ENCODE assay signal across 33 cellular contexts in genomic region chr5:180040287-180041214, GRCh38. TPM values are rescaled to one million over a fixed set of nuclear protein-coding genes. Genes with fewer than 3 reads are reported as not detected.
DNase-seq lines count a peak whose midpoint lies in the region; ATAC-seq, FAIRE-seq and TF ChIP-seq lines count a peak whose summit lies in the region.
"Had no signal": no experiment of that assay in that cellular context is flagged by ENCODE, and none has a peak within 500 bp of the region (broad histone marks: within the 10 kb centered on the region; RNA-seq: fewer than 3 reads in every experiment).

No MANE protein-coding gene starts in this region.

- FAIRE-seq in HepG2 (lab: Jason Lieb, UNC): no peak

- TF ChIP-seq CTCF in MCF 10A (IDR thresholded peaks at IDR 0.05; ENCODE audit: unreplicated experiment) (no peak), mammary epithelial cell (conservative IDR thresholded peaks at IDR 0.05 in 1 of 2, IDR thresholded peaks at IDR 0.05 in 1 of 2; ENCODE audit: extremely low read depth in 1 of 2, insufficient read depth in 1 of 2, low read depth in 1 of 2, low read length in 2 of 2) (no peak), brain (conservative IDR thresholded peaks at IDR 0.05) (no peak), HepG2 (CRISPR knock-in tag; IDR thresholded peaks at IDR 0.05) (no peak)

- intact Hi-C loops in MCF 10A (cut with micrococcal nuclease): no loop called here
- intact Hi-C loops in mammary epithelial cell (cut with micrococcal nuclease): no loop called here
- intact Hi-C loops in HepG2 (cut with micrococcal nuclease; ENCODE audit: unreplicated experiment): no loop called here

- no peak for TF ChIP-seq RAD21 in HepG2 (CRISPR knock-in tag; IDR thresholded peaks at IDR 0.05)

- DNase-seq in MCF 10A (ENCODE audit: unreplicated experiment): peak; percentile 25
- no peak for DNase-seq in mammary epithelial cell
- no peak for DNase-seq in HepG2 (ENCODE audit: low spot score)
- DNase-seq: activated CD4-positive, alpha-beta memory T cell treated with anti-CD3 and anti-CD28 coated beads for 36 hours; activated CD4-positive, CD25-positive, alpha-beta regulatory T cell treated with anti-CD3 and anti-CD28 coated beads, Interleukin-2, amount 50 U/mL, for 72 hours; activated CD8-positive, alpha-beta memory T cell treated with anti-CD3 and anti-CD28 coated beads, Interleukin-2, amount 50 U/mL, for 4 hours; activated naive CD4-positive, alpha-beta T cell; adrenal gland; Caco-2; DMS79; effector memory CD8-positive, alpha-beta T cell; GDM1; HCEC 1CT; head of caudate nucleus; KBM-7; lower lobe of right lung; MM.1S; natural killer cell; NCI-H1417; NCI-H345; NCI-H69; SHP77 treated with DMSO at 0.1 percent for 48 hours had no signal

- ATAC-seq in HepG2 (no peak), HG03196 (IDR thresholded peaks at IDR 0.05; ENCODE audit: unreplicated experiment) (no peak), HG02938 (IDR thresholded peaks at IDR 0.05; ENCODE audit: unreplicated experiment) (no peak), HG03571 (IDR thresholded peaks at IDR 0.05; ENCODE audit: unreplicated experiment) (no peak), HG03442 (IDR thresholded peaks at IDR 0.05; ENCODE audit: unreplicated experiment) (no peak)
- ATAC-seq: effector memory CD8-positive, alpha-beta T cell; lower lobe of right lung; natural killer cell; stimulated activated effector memory CD8-positive, alpha-beta T cell treated with anti-CD3 and anti-CD28 coated beads, Interleukin-12 subunit alpha, Interleukin-12 subunit beta, amount 100 ng/mL, for 72 hours had no signal

- peaks cover 19% of the 10 kb centered on the region for H3K36me3 Mint-ChIP-seq in MCF 10A (ENCODE audit: insufficient read depth, unreplicated experiment)
- H3K36me3 Mint-ChIP-seq in brain: peaks cover 95% of the 10 kb centered on the region

- H3K79me2 ChIP-seq in mammary epithelial cell (ENCODE audit: insufficient read depth, low read length): peaks cover 4% of the 10 kb centered on the region
- H3K79me2 ChIP-seq in HepG2 (ENCODE audit: insufficient read depth, low read length): no peaks in the 10 kb centered on the region

- BruUV-seq in MCF 10A (replicated peaks; lab: Mats Ljungman, UMichigan): no TSS peak
- no TSS peak for BruUV-seq in mammary epithelial cell (replicated peaks; lab: Mats Ljungman, UMichigan)
- BruUV-seq in HepG2 (replicated peaks; lab: Mats Ljungman, UMichigan): no TSS peak

- 94% methylated on average over 11 of the region's 11 CpGs for WGBS in mammary epithelial cell (ENCODE audit: low coverage, missing lambda C conversion rate)
- WGBS in HepG2 (ENCODE audit: low lambda C conversion rate): 95% methylated on average over 11 of the region's 11 CpGs

- dilution Hi-C loops in mammary epithelial cell (cut with HindIII; ENCODE audit: low sequenced_read_pairs): no loop called here

- no peak overlapping the region for H2AFZ ChIP-seq in mammary epithelial cell (ENCODE audit: low read depth, low read length)
- no peak overlapping the region for H2AFZ ChIP-seq in HepG2 (ENCODE audit: low read length)

- H3K9me3 Mint-ChIP-seq in MCF 10A (ENCODE audit: unreplicated experiment): peaks cover 15% of the 10 kb centered on the region
- H3K9me3 Mint-ChIP-seq in brain: peaks cover 27 to 88% (median 62%) of the 10 kb centered on the region in 5 experiments

- TF ChIP-seq EP300 in HepG2 (IDR thresholded peaks at IDR 0.05; ENCODE audit: low read depth in 2 of 2, low read length in 2 of 2) (no peak), HepG2 (CRISPR knock-in tag; IDR thresholded peaks at IDR 0.05; ENCODE audit: borderline replicate concordance) (no peak)

- H3K27me3 Mint-ChIP-seq in MCF 10A (ENCODE audit: insufficient read depth, unreplicated experiment) (no peaks in the 10 kb centered on the region), brain (peaks cover 4% of the 10 kb centered on the region)
- H3K27me3 Mint-ChIP-seq: activated CD4-positive, alpha-beta memory T cell treated with anti-CD3 and anti-CD28 coated beads for 36 hours; effector memory CD8-positive, alpha-beta T cell; type B pancreatic cell had no signal

- H3K27me3 ChIP-seq in mammary epithelial cell (ENCODE audit: insufficient read depth, low read length) (no peaks in the 10 kb centered on the region), HepG2 (ENCODE audit: control insufficient read depth in 1 of 2, insufficient read depth in 2 of 2, low read length in 2 of 2) (no peaks in the 10 kb centered on the region)
- H3K27me3 ChIP-seq: adrenal gland, cardiac muscle cell, Peyer's patch had no signal

- H4K20me1 ChIP-seq in mammary epithelial cell (ENCODE audit: insufficient read depth, low read length) (no peaks in the 10 kb centered on the region), HepG2 (ENCODE audit: insufficient read depth, low read length) (no peaks in the 10 kb centered on the region)

- no peak overlapping the region for H3K27ac ChIP-seq in mammary epithelial cell (ENCODE audit: insufficient read depth, low read depth, low read length)
- no peak overlapping the region for H3K27ac ChIP-seq in HepG2 (ENCODE audit: extremely low read length, insufficient read depth, low read length)
- H3K27ac ChIP-seq: adrenal gland, cardiac muscle cell, coronary artery, lower lobe of right lung, Peyer's patch had no signal

- H3K4me1 ChIP-seq in mammary epithelial cell (ENCODE audit: insufficient read depth, low read length) (no peaks in the 10 kb centered on the region), HepG2 (ENCODE audit: insufficient read depth, low read length) (no peaks in the 10 kb centered on the region)
- H3K4me1 ChIP-seq: adrenal gland, Caco-2, lower lobe of right lung, Peyer's patch had no signal

- H3K27ac Mint-ChIP-seq in MCF 10A (ENCODE audit: low read depth, unreplicated experiment) (no peak overlapping the region), brain (peak overlapping the region in 4 of 5 experiments; percentile 54 to 92 (median 65))
- H3K27ac Mint-ChIP-seq: activated CD4-positive, alpha-beta memory T cell treated with anti-CD3 and anti-CD28 coated beads for 36 hours; effector memory CD8-positive, alpha-beta T cell; natural killer cell; type B pancreatic cell had no signal

- in situ Hi-C loops in mammary epithelial cell (cut with MboI; ENCODE audit: low sequenced_read_pairs in 2 of 2) (no loop called here), HepG2 (cut with HindIII; ENCODE audit: extremely low pct_ligation_motif_present, low pct_unique_long_range_greater_than_20kb) (no loop called here)

- H3K4me3 ChIP-seq in mammary epithelial cell (replicated peaks in 1 of 3; ENCODE audit: insufficient read depth in 1 of 3, low read depth in 2 of 3, low read length in 3 of 3) (no peak overlapping the region), HepG2 (replicated peaks in 1 of 3; ENCODE audit: insufficient read depth in 1 of 3, low read depth in 2 of 3, low read length in 3 of 3) (no peak overlapping the region)
- H3K4me3 ChIP-seq: adrenal gland, cardiac muscle cell, coronary artery, lower lobe of right lung, Peyer's patch had no signal

- H3K9me3 ChIP-seq in mammary epithelial cell (replicated peaks; ENCODE audit: insufficient read depth, low read length): no peaks in the 10 kb centered on the region
- H3K9me3 ChIP-seq in HepG2 (ENCODE audit: low read length): peaks cover 7% of the 10 kb centered on the region; the same call in 1 of the 2 replicates
- H3K9me3 ChIP-seq: Peyer's patch had no signal

- H3K9ac ChIP-seq in mammary epithelial cell (ENCODE audit: insufficient read depth, low read length) (no peak overlapping the region), HepG2 (ENCODE audit: insufficient read depth, low read depth, low read length) (no peak overlapping the region)

- H3K4me1 Mint-ChIP-seq in MCF 10A (ENCODE audit: insufficient read depth, unreplicated experiment) (peaks cover 8% of the 10 kb centered on the region), brain (peaks cover 27% of the 10 kb centered on the region)

- H3K4me3 Mint-ChIP-seq in MCF 10A (ENCODE audit: unreplicated experiment) (no peak overlapping the region), brain (no peak overlapping the region)
- H3K4me3 Mint-ChIP-seq: activated CD4-positive, alpha-beta memory T cell treated with anti-CD3 and anti-CD28 coated beads for 36 hours; CD14-positive monocyte; effector memory CD8-positive, alpha-beta T cell; natural killer cell; stimulated activated effector memory CD8-positive, alpha-beta T cell treated with anti-CD3 and anti-CD28 coated beads, Interleukin-12 subunit alpha, Interleukin-12 subunit beta, amount 100 ng/mL, for 72 hours; type B pancreatic cell had no signal

- POLR2A ChIA-PET in MCF 10A (lab: Yijun Ruan, JAX) (no interaction called here), HepG2 (lab: Yijun Ruan, JAX) (no interaction called here)

- no peaks in the 10 kb centered on the region for H3K36me3 ChIP-seq in mammary epithelial cell (ENCODE audit: insufficient read depth, low read length)
- H3K36me3 ChIP-seq in HepG2 (replicated peaks in 1 of 2; ENCODE audit: control insufficient read depth in 1 of 2, insufficient read depth in 2 of 2, low read length in 2 of 2): peaks cover 2 to 16% of the 10 kb centered on the region in 2 experiments
- H3K36me3 ChIP-seq: adrenal gland had no signal

- TF ChIP-seq POLR2A in HepG2 (IDR thresholded peaks at IDR 0.05; ENCODE audit: insufficient read depth in 1 of 2, low read depth in 2 of 2, low read length in 2 of 2): no peak

- CTCF ChIA-PET in MCF 10A (lab: Yijun Ruan, JAX) (no interaction called here), mammary epithelial cell (lab: Charles Lee; ENCODE audit: low non-redundant PET) (no interaction called here), HepG2 (lab: Yijun Ruan, JAX; ENCODE audit: low intra/inter-chr PET ratio, low total read pairs) (no interaction called here)

- H3K4me2 ChIP-seq in mammary epithelial cell (ENCODE audit: insufficient read depth, low read depth, low read length) (no peak overlapping the region), HepG2 (ENCODE audit: low read depth, low read length) (no peak overlapping the region)

RNA-seq across cellular contexts. Expression of gene RNF130, which starts 31.0 kb away (rescaled TPM):
- total RNA-seq in MCF 10A (2022) (31.8 and 34.0 TPM in 2 replicates), mammary epithelial cell (10 to 100 TPM; 13.3 to 18.4 TPM), HepG2 (2016; rRNA removed; fragmentation: Illumina TruSeq; extraction: Trizol) (21.3 and 28.2 TPM in 2 replicates)
- polyA plus RNA-seq in mammary epithelial cell (14.8 TPM), brain (ENCODE audit: insufficient read depth, low read depth, low replicate concordance) (96.7 TPM), HepG2 (2011; rRNA removed) (25.9 and 28.3 TPM in 2 replicates)
- 15.6 TPM for polyA minus RNA-seq in mammary epithelial cell
- total RNA-seq in HepG2 (2016; cell fraction: cytosol; rRNA removed; fragmentation: Illumina TruSeq; extraction: Trizol; ENCODE audit: low read depth): 51.1 and 56.5 TPM in 2 replicates
- 20.7 and 27.0 TPM in 2 replicates for total RNA-seq in HepG2 (2016; cell fraction: insoluble cytoplasmic fraction; rRNA removed; fragmentation: Illumina TruSeq; extraction: Trizol)
- 71.6 and 78.1 TPM in 2 replicates for total RNA-seq in HepG2 (2016; cell fraction: membrane; rRNA removed; fragmentation: Illumina TruSeq; extraction: Trizol)
- 19.2 and 22.9 TPM in 2 replicates for total RNA-seq in HepG2 (2016; cell fraction: nucleus; rRNA removed; fragmentation: Illumina TruSeq; extraction: Trizol)
- polyA plus RNA-seq in HepG2 (2011; cell fraction: cytosol; rRNA removed): 21.0 and 26.9 TPM in 2 replicates
- 10.8 and 12.4 TPM in 2 replicates for polyA plus RNA-seq in HepG2 (2011; cell fraction: nucleus; rRNA removed)
- 21.3 and 23.0 TPM in 2 replicates for polyA plus RNA-seq in HepG2 (2012)
- 78.2 and 88.6 TPM in 2 replicates for polyA plus RNA-seq in HepG2 (2016; cell fraction: cytosol; fragmentation: Illumina TruSeq; extraction: Trizol; ENCODE audit: low read depth)
- polyA plus RNA-seq in HepG2 (2016; cell fraction: insoluble cytoplasmic fraction; fragmentation: Illumina TruSeq; extraction: Trizol; ENCODE audit: low read depth): 31.6 and 34.3 TPM in 2 replicates
- polyA plus RNA-seq in HepG2 (2016; cell fraction: membrane; fragmentation: Illumina TruSeq; extraction: Trizol; ENCODE audit: low read depth): 86.4 and 87.9 TPM in 2 replicates
- 38.8 and 41.1 TPM in 2 replicates for polyA plus RNA-seq in HepG2 (2016; cell fraction: nucleus; fragmentation: Illumina TruSeq; extraction: Trizol; ENCODE audit: insufficient read depth, low read depth)
- 12.5 and 16.7 TPM in 2 replicates for polyA minus RNA-seq in HepG2 (2011; rRNA and poly(A)+ RNA removed; ENCODE audit: low replicate concordance)
- polyA minus RNA-seq in HepG2 (2011; cell fraction: cytosol; rRNA and poly(A)+ RNA removed): 12.9 and 13.1 TPM in 2 replicates
- polyA minus RNA-seq in HepG2 (2011; cell fraction: nucleus; rRNA and poly(A)+ RNA removed): 18.3 and 20.1 TPM in 2 replicates
